9 cellular contexts compared by ENCODE assay signal in genomic region chr6:158717341-158718328, GRCh38.
DNase-seq lines count a peak whose midpoint lies in the region; ATAC-seq and TF ChIP-seq lines count a peak whose summit lies in the region.
"Had no signal": no experiment of that assay in that cellular context is flagged by ENCODE, and none has a peak within 500 bp of the region (broad histone marks: within the 10 kb centered on the region; RNA-seq: fewer than 3 reads in every experiment).

No MANE protein-coding gene starts in this region.

- H3K9ac ChIP-seq in BLaER1 treated with 17β-estradiol and CSF1 and Interleukin-3, amounts not matched to agents 10 nM and 100 nM: peak overlapping the region in 2 of 11 experiments; percentile 13 to 24; a peak in 2 of 22 replicates

- CTCF ChIA-PET in activated CD4-positive, alpha-beta memory T cell treated with anti-CD3 and anti-CD28 coated beads for 36 hours (lab: Charles Lee): interaction anchor here (0.8 to 2.1 kb wide), 8 partner anchors 13 to 417 kb away, joined by 3 to 10 read pairs (median 3); no protein-coding TSS in a partner anchor

- H3K4me2 ChIP-seq in BLaER1 treated with 17β-estradiol and CSF1 and Interleukin-3, amounts not matched to agents 10 nM and 100 nM: peak overlapping the region; percentile 48 to 92 (median 78)

- H3K9me3 Mint-ChIP-seq in activated CD4-positive, alpha-beta memory T cell treated with anti-CD3 and anti-CD28 coated beads for 36 hours: no peaks in the 10 kb centered on the region

- TF ChIP-seq POLR2A in heart left ventricle (IDR thresholded peaks at IDR 0.05): no peak
- no peak for TF ChIP-seq POLR2A in breast epithelium (IDR thresholded peaks at IDR 0.05)

- no peak for TF ChIP-seq CTCF in heart left ventricle (IDR thresholded peaks at IDR 0.05)
- TF ChIP-seq CTCF in breast epithelium (IDR thresholded peaks at IDR 0.05): no peak

- no peak overlapping the region for H3K4me3 Mint-ChIP-seq in activated CD4-positive, alpha-beta memory T cell treated with anti-CD3 and anti-CD28 coated beads for 36 hours

- H3K27me3 Mint-ChIP-seq in activated CD4-positive, alpha-beta memory T cell treated with anti-CD3 and anti-CD28 coated beads for 36 hours: no peaks in the 10 kb centered on the region

- no peaks in the 10 kb centered on the region; a peak in 1 of 22 replicates for H4K20me1 ChIP-seq in BLaER1 treated with 17β-estradiol and CSF1 and Interleukin-3, amounts not matched to agents 10 nM and 100 nM

- POLR2A ChIA-PET in activated CD4-positive, alpha-beta memory T cell treated with anti-CD3 and anti-CD28 coated beads for 36 hours (lab: Charles Lee): no interaction called here

- H3K27ac Mint-ChIP-seq in activated CD4-positive, alpha-beta memory T cell treated with anti-CD3 and anti-CD28 coated beads for 36 hours: peak overlapping the region; percentile 24

- no peak for DNase-seq in activated CD4-positive, alpha-beta memory T cell treated with anti-CD3 and anti-CD28 coated beads for 36 hours
- DNase-seq in stimulated activated CD4-positive, alpha-beta T cell treated with anti-CD3 and anti-CD28 coated beads, Interleukin-4, amount 100 ng/mL, for 1 hour: no peak
- DNase-seq in NCI-H524 treated with DMSO at 0.1 percent for 48 hours (lab: John Stamatoyannopoulos, UW) (no peak), heart left ventricle (no peak), breast epithelium (ENCODE audit: low spot score in 2 of 2) (no peak)
- DNase-seq: NCI-H187 treated with DMSO at 0.1 percent for 48 hours had no signal

- ATAC-seq in GM19023 (IDR thresholded peaks at IDR 0.05; ENCODE audit: unreplicated experiment): peak; percentile 52
- ATAC-seq in HG02943 (IDR thresholded peaks at IDR 0.05; ENCODE audit: low read depth, unreplicated experiment): peak; percentile 62
- no peak for ATAC-seq in heart left ventricle

- peaks cover 0 to 26% (median 0%) of the 10 kb centered on the region in 11 experiments; a peak in 3 of 22 replicates for H3K36me3 ChIP-seq in BLaER1 treated with 17β-estradiol and CSF1 and Interleukin-3, amounts not matched to agents 10 nM and 100 nM
- H3K36me3 ChIP-seq in heart left ventricle (no peaks in the 10 kb centered on the region), breast epithelium (no peaks in the 10 kb centered on the region)

- intact Hi-C loops in activated CD4-positive, alpha-beta memory T cell treated with anti-CD3 and anti-CD28 coated beads for 36 hours (cut with micrococcal nuclease): no loop called here
- intact Hi-C loops in heart left ventricle (cut with DNase I): loop anchor here in 4 of 10 donors (5.0 to 10.0 kb wide), 5 partner anchors 47 to 417 kb away; no protein-coding TSS in a partner anchor
- intact Hi-C loops in breast epithelium (cut with DNase I; ENCODE audit: low total_unique reads): no loop called here

- 85 to 92% (median 88%) methylated on average over 15 to 16 of the region's 16 CpGs for WGBS in heart left ventricle, 4 donors

- H3K27ac ChIP-seq in BLaER1 treated with 17β-estradiol and CSF1 and Interleukin-3, amounts not matched to agents 10 nM and 100 nM: peak overlapping the region in 9 of 11 experiments; percentile 12 to 79 (median 57); a peak in 15 of 22 replicates
- H3K27ac ChIP-seq in heart left ventricle: peak overlapping the region in 1 of 12 donors; percentile 89
- H3K27ac ChIP-seq in breast epithelium: no peak overlapping the region

- H3K36me3 Mint-ChIP-seq in activated CD4-positive, alpha-beta memory T cell treated with anti-CD3 and anti-CD28 coated beads for 36 hours: peaks cover 69% of the 10 kb centered on the region

- H3K9me3 ChIP-seq in BLaER1 treated with 17β-estradiol and CSF1 and Interleukin-3, amounts not matched to agents 10 nM and 100 nM (replicated peaks in 1 of 11): no peaks in the 10 kb centered on the region; a peak in 1 of 22 replicates
- H3K9me3 ChIP-seq in heart left ventricle: no peaks in the 10 kb centered on the region
- H3K9me3 ChIP-seq in breast epithelium: no peaks in the 10 kb centered on the region

- peaks cover 55 to 98% (median 74%) of the 10 kb centered on the region in 10 experiments for H3K4me1 ChIP-seq in BLaER1 treated with 17β-estradiol and CSF1 and Interleukin-3, amounts not matched to agents 10 nM and 100 nM
- peaks cover 0 to 66% (median 0%) of the 10 kb centered on the region in 12 donors for H3K4me1 ChIP-seq in heart left ventricle
- H3K4me1 ChIP-seq in breast epithelium: no peaks in the 10 kb centered on the region

- H3K4me1 Mint-ChIP-seq in activated CD4-positive, alpha-beta memory T cell treated with anti-CD3 and anti-CD28 coated beads for 36 hours (ENCODE audit: low read depth): peaks cover 55% of the 10 kb centered on the region

- H3K4me3 ChIP-seq in BLaER1 treated with 17β-estradiol and CSF1 and Interleukin-3, amounts not matched to agents 10 nM and 100 nM: no peak overlapping the region
- H3K4me3 ChIP-seq in heart left ventricle (no peak overlapping the region), breast epithelium (no peak overlapping the region)

- no peaks in the 10 kb centered on the region for H3K27me3 ChIP-seq in BLaER1 treated with 17β-estradiol and CSF1 and Interleukin-3, amounts not matched to agents 10 nM and 100 nM
- H3K27me3 ChIP-seq in heart left ventricle (no peaks in the 10 kb centered on the region), breast epithelium (no peaks in the 10 kb centered on the region)

Comparison
In these comparisons a context has a peak if more than half of its experiments do, and no peak if none do; other contexts are left out.
1. H3K27ac ChIP-seq: peak in BLaER1 treated with 17β-estradiol and CSF1 and Interleukin-3, amounts not matched to agents 10 nM and 100 nM (9 of 11); none in breast epithelium (0 of 2).
2. ATAC-seq: peak in GM19023 (single experiment) and HG02943 (single experiment); none in heart left ventricle (0 of 4).